1 cellular context compared by ENCODE assay signal in the genomic region with DNA sequence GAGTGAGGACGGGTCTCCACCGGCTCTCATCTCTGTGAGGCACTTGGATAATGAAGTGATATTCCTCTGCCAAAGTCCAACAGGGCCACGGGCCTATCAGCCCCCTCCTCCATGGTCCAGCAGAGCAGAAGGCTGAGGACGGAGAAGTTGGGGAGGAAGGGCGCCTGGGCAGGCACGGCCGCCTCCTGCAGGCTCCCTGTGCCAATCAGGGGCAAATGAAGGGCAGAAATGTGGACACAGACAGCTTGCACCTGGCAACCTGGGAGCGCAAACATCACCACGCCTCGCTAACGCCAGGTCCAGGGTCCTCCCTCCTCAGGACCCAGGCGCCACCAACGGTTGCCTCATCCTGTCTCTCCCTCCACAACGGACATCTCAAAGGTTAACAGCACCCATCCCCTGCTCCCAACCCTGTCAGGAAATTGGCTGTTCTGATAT.
TF ChIP-seq lines count a peak whose summit lies in the region.

No MANE protein-coding gene starts in this region.

TF ChIP-seq in SK-N-SH, 30 proteins besides CTCF, POLR2A, EP300 and RAD21 (continued from another document):
- TF ChIP-seq, protein P1, sequence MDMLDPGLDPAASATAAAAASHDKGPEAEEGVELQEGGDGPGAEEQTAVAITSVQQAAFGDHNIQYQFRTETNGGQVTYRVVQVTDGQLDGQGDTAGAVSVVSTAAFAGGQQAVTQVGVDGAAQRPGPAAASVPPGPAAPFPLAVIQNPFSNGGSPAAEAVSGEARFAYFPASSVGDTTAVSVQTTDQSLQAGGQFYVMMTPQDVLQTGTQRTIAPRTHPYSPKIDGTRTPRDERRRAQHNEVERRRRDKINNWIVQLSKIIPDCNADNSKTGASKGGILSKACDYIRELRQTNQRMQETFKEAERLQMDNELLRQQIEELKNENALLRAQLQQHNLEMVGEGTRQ (IDR thresholded peaks at IDR 0.05; ENCODE audit: borderline replicate concordance, low read depth, low read length): no peak
- TF ChIP-seq TCF12 (IDR thresholded peaks at IDR 0.05): no peak
- TF ChIP-seq GABPA (IDR thresholded peaks at IDR 0.05; ENCODE audit: low read depth): no peak
- no peak for TF ChIP-seq MEF2A (IDR thresholded peaks at IDR 0.05; ENCODE audit: borderline replicate concordance, low read depth)
- no peak for TF ChIP-seq POLR2AphosphoS5 (IDR thresholded peaks at IDR 0.05; ENCODE audit: low read depth, low read length)
- TF ChIP-seq, protein P2, sequence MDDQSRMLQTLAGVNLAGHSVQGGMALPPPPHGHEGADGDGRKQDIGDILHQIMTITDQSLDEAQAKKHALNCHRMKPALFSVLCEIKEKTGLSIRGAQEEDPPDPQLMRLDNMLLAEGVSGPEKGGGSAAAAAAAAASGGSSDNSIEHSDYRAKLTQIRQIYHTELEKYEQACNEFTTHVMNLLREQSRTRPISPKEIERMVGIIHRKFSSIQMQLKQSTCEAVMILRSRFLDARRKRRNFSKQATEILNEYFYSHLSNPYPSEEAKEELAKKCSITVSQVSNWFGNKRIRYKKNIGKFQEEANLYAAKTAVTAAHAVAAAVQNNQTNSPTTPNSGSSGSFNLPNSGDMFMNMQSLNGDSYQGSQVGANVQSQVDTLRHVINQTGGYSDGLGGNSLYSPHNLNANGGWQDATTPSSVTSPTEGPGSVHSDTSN (IDR thresholded peaks at IDR 0.05): no peak
- TF ChIP-seq RFX5 (IDR thresholded peaks at IDR 0.05; ENCODE audit: low read length): no peak
- no peak for TF ChIP-seq MXI1 (IDR thresholded peaks at IDR 0.05; ENCODE audit: low read depth, low read length)
- no peak for TF ChIP-seq FOXJ3 (CRISPR knock-in tag; IDR thresholded peaks at IDR 0.05)
